Comparison of ENCODE assay signal across 27 cellular contexts in genomic region chr1:229266269-229266668, GRCh38.
"Had no signal": no experiment of that assay in that cellular context is flagged by ENCODE, and none has a peak within 500 bp of the region (broad histone marks: within the 10 kb centered on the region; RNA-seq: fewer than 3 reads in every experiment).

No MANE protein-coding gene starts in this region.

- ATAC-seq: effector memory CD8-positive, alpha-beta T cell; esophagus mucosa; gastrocnemius medialis; heart right ventricle; left cardiac atrium; left lung; left ventricle myocardium superior; lower lobe of right lung; mucosa of descending colon; naive thymus-derived CD8-positive, alpha-beta T cell had no signal

- H3K4me3 Mint-ChIP-seq: dendritic cell treated with granulocyte-macrophage colony-stimulating factor and Interleukin-4, amounts not matched to agents 40 ng/mL and 50 ng/mL, for 4 days; effector memory CD8-positive, alpha-beta T cell; endodermal cell; mesothelial cell of epicardium; naive thymus-derived CD8-positive, alpha-beta T cell had no signal

- H3K27me3 Mint-ChIP-seq: dendritic cell treated with granulocyte-macrophage colony-stimulating factor and Interleukin-4, amounts not matched to agents 40 ng/mL and 50 ng/mL, for 4 days; effector memory CD8-positive, alpha-beta T cell; naive B cell; naive thymus-derived CD8-positive, alpha-beta T cell had no signal

- H3K4me3 ChIP-seq: coronary artery, esophagus squamous epithelium, gastrocnemius medialis, heart right ventricle, left lung, lower lobe of right lung, mucosa of descending colon had no signal

- H3K27me3 ChIP-seq: esophagus squamous epithelium, gastrocnemius medialis, heart right ventricle, left lung had no signal

- H3K4me1 Mint-ChIP-seq: endodermal cell had no signal

- H3K27ac ChIP-seq: coronary artery, epithelial cell of prostate, esophagus squamous epithelium, gastrocnemius medialis, heart right ventricle, left lung, lower lobe of right lung had no signal

- H3K27ac Mint-ChIP-seq: dendritic cell treated with granulocyte-macrophage colony-stimulating factor and Interleukin-4, amounts not matched to agents 40 ng/mL and 50 ng/mL, for 4 days; effector memory CD8-positive, alpha-beta T cell; endodermal cell; mesothelial cell of epicardium; naive thymus-derived CD8-positive, alpha-beta T cell had no signal

- H3K36me3 ChIP-seq: esophagus squamous epithelium, gastrocnemius medialis, heart right ventricle, left lung, lower lobe of right lung had no signal

- H3K9me3 ChIP-seq: esophagus squamous epithelium, gastrocnemius medialis, mucosa of descending colon had no signal

- FAIRE-seq: endometrium, islet of Langerhans, keratinocyte had no signal

- H3K36me3 Mint-ChIP-seq: naive B cell had no signal

- H3K4me1 ChIP-seq: lower lobe of right lung had no signal

- DNase-seq: effector CD8-positive, alpha-beta T cell; effector memory CD8-positive, alpha-beta T cell; endodermal cell; esophagus squamous epithelium; foreskin fibroblast; foreskin melanocyte; gastrocnemius medialis; glutamatergic neuron; head of caudate nucleus; heart right ventricle; hippocampal formation; left cardiac atrium; left lung; left ventricle myocardium superior; lower lobe of right lung; mesenchymal stem cell; mucosa of descending colon; naive B cell; naive thymus-derived CD8-positive, alpha-beta T cell had no signal
